In genomic region chrX:20229155-20229554, GRCh38 we compare ENCODE assay signal across 18 cellular contexts. TPM values are rescaled to one million over a fixed set of nuclear protein-coding genes. Genes with fewer than 3 reads are reported as not detected.
A peak's percentile ranks its signal among the peaks of the same experiment; 100 is the strongest.
DNase-seq lines count a peak whose midpoint lies in the region; ATAC-seq and FAIRE-seq lines count a peak whose summit lies in the region.
"Had no signal": no experiment of that assay in that cellular context is flagged by ENCODE, and none has a peak within 500 bp of the region (broad histone marks: within the 10 kb centered on the region; RNA-seq: fewer than 3 reads in every experiment).

No MANE protein-coding gene starts in this region.

- no peaks in the 10 kb centered on the region for H3K9me3 ChIP-seq in T-helper 17 cell (ENCODE audit: control insufficient read depth, low read length, poor library complexity, severe bottlenecking)
- H3K9me3 ChIP-seq: Caco-2 had no signal

- peaks cover 34% of the 10 kb centered on the region for H3K4me1 Mint-ChIP-seq in T-helper 17 cell
- H3K4me1 Mint-ChIP-seq in effector memory CD8-positive, alpha-beta T cell (ENCODE audit: low read depth in 2 of 2), result peaks cover 21 to 36% of the 10 kb centered on the region in 2 donors

- no peaks in the 10 kb centered on the region for H3K27me3 Mint-ChIP-seq in T-helper 17 cell
- H3K27me3 Mint-ChIP-seq in effector memory CD8-positive, alpha-beta T cell, result no peaks in the 10 kb centered on the region
- H3K27me3 Mint-ChIP-seq: B cell; CD4-positive, alpha-beta T cell had no signal

- H3K4me3 Mint-ChIP-seq in T-helper 17 cell, result no peak overlapping the region
- no peak overlapping the region for H3K4me3 Mint-ChIP-seq in effector memory CD8-positive, alpha-beta T cell
- H3K4me3 Mint-ChIP-seq: B cell; CD4-positive, alpha-beta T cell; CD8-positive, alpha-beta T cell had no signal

- DNase-seq in GM19239 (ENCODE audit: insufficient read length, low spot score) (no peak), T-helper 17 cell (no peak), superior temporal gyrus (ENCODE audit: extremely low spot score) (no peak)
- no peak for DNase-seq in effector memory CD8-positive, alpha-beta T cell
- no peak for DNase-seq in activated CD4-positive, CD25-positive, alpha-beta regulatory T cell (lab: John Stamatoyannopoulos, UW)
- DNase-seq: 8988T; ACHN; AML-193; Caco-2; Calu3; CD4-positive, alpha-beta T cell; CD8-positive, alpha-beta T cell; DMS79 treated with DMSO at 0.1 percent for 48 hours; GF-D8 had no signal

- peaks cover 9% of the 10 kb centered on the region for H3K36me3 Mint-ChIP-seq in T-helper 17 cell (ENCODE audit: low read depth)
- H3K36me3 Mint-ChIP-seq in effector memory CD8-positive, alpha-beta T cell (ENCODE audit: insufficient read depth), result peaks cover 47% of the 10 kb centered on the region

- peak; percentile 60 for FAIRE-seq in GM19239 (lab: Jason Lieb, UNC)
- FAIRE-seq: D721Med, G401.6, GM12891 had no signal

- ATAC-seq in T-helper 17 cell, result no peak
- no peak for ATAC-seq in effector memory CD8-positive, alpha-beta T cell (replicated peaks)
- ATAC-seq: CD8-positive, alpha-beta T cell had no signal

- peak overlapping the region; percentile 79 for H3K27ac Mint-ChIP-seq in T-helper 17 cell
- H3K27ac Mint-ChIP-seq in effector memory CD8-positive, alpha-beta T cell, result peak overlapping the region; percentile 38 to 41
- H3K27ac Mint-ChIP-seq: B cell had no signal

- H3K9me3 Mint-ChIP-seq in effector memory CD8-positive, alpha-beta T cell, result no peaks in the 10 kb centered on the region
- H3K9me3 Mint-ChIP-seq: CD4-positive, alpha-beta T cell; CD8-positive, alpha-beta T cell had no signal

RNA-seq across cellular contexts. Expression of gene RPS6KA3, which starts 37.6 kb away (rescaled TPM):
- total RNA-seq in T-helper 17 cell, result 100 to 1,000 TPM; 108 to 112 TPM
